13 cellular contexts compared by ENCODE assay signal in genomic region chr18:53153281-53153680, GRCh38.
DNase-seq lines count a peak whose midpoint lies in the region; ATAC-seq and TF ChIP-seq lines count a peak whose summit lies in the region.
"Had no signal": no experiment of that assay in that cellular context is flagged by ENCODE, and none has a peak within 500 bp of the region (broad histone marks: within the 10 kb centered on the region; RNA-seq: fewer than 3 reads in every experiment).

No MANE protein-coding gene starts in this region.

- no peaks in the 10 kb centered on the region for H3K4me1 ChIP-seq in effector memory CD4-positive, alpha-beta T cell (ENCODE audit: control insufficient read depth, insufficient read depth, low read length, poor library complexity, severe bottlenecking)
- H3K4me1 ChIP-seq in naive thymus-derived CD4-positive, alpha-beta T cell (ENCODE audit: control insufficient read depth in 2 of 2, insufficient read depth in 2 of 2, low read length in 2 of 2), result no peaks in the 10 kb centered on the region

- H3K4me3 ChIP-seq in epithelial cell of proximal tubule (ENCODE audit: low read depth, low read length), result no peak overlapping the region
- H3K4me3 ChIP-seq in effector memory CD4-positive, alpha-beta T cell (ENCODE audit: insufficient read depth, low read depth, low read length, poor library complexity, severe bottlenecking), result no peak overlapping the region
- H3K4me3 ChIP-seq in naive thymus-derived CD4-positive, alpha-beta T cell (ENCODE audit: low read length), result no peak overlapping the region
- H3K4me3 ChIP-seq: thoracic aorta had no signal

- no peak overlapping the region for H3K27ac Mint-ChIP-seq in naive thymus-derived CD4-positive, alpha-beta T cell
- H3K27ac Mint-ChIP-seq: CD8-positive, alpha-beta T cell; natural killer cell had no signal

- no peaks in the 10 kb centered on the region for H3K27me3 Mint-ChIP-seq in naive thymus-derived CD4-positive, alpha-beta T cell

- intact Hi-C loops in naive thymus-derived CD4-positive, alpha-beta T cell (cut with micrococcal nuclease), result no loop called here

- POLR2A ChIA-PET in GM10248 (lab: Yijun Ruan, JAX), result no interaction called here
- POLR2A ChIA-PET in naive thymus-derived CD4-positive, alpha-beta T cell (lab: Charles Lee), result no interaction called here

- no peak overlapping the region for H3K27ac ChIP-seq in 22Rv1
- H3K27ac ChIP-seq in effector memory CD4-positive, alpha-beta T cell (ENCODE audit: insufficient read depth, low read length, poor library complexity, severe bottlenecking), result no peak overlapping the region
- H3K27ac ChIP-seq in naive thymus-derived CD4-positive, alpha-beta T cell (ENCODE audit: low read depth, low read length), result no peak overlapping the region
- H3K27ac ChIP-seq: thoracic aorta had no signal

- H3K4me3 Mint-ChIP-seq in naive thymus-derived CD4-positive, alpha-beta T cell, result no peak overlapping the region
- H3K4me3 Mint-ChIP-seq: CD8-positive, alpha-beta T cell; natural killer cell had no signal

- ATAC-seq in naive thymus-derived CD4-positive, alpha-beta T cell, result no peak
- ATAC-seq: CD8-positive, alpha-beta T cell; natural killer cell had no signal

- no peaks in the 10 kb centered on the region for H3K36me3 ChIP-seq in effector memory CD4-positive, alpha-beta T cell (ENCODE audit: control insufficient read depth, insufficient read depth, low read length)
- H3K36me3 ChIP-seq in naive thymus-derived CD4-positive, alpha-beta T cell (ENCODE audit: control insufficient read depth in 2 of 3, insufficient read depth in 3 of 3, low read length in 3 of 3), result no peaks in the 10 kb centered on the region
- H3K36me3 ChIP-seq: thoracic aorta had no signal

- no peaks in the 10 kb centered on the region for H3K36me3 Mint-ChIP-seq in naive thymus-derived CD4-positive, alpha-beta T cell
- H3K36me3 Mint-ChIP-seq: CD8-positive, alpha-beta T cell; natural killer cell had no signal

- peak; percentile 79 for TF ChIP-seq CTCF in 22Rv1 (IDR thresholded peaks at IDR 0.05)
- TF ChIP-seq CTCF in GM10248 (IDR thresholded peaks at IDR 0.05; ENCODE audit: control extremely low read depth, extremely low read depth, low read depth, missing control alignments), result peak; percentile 35
- TF ChIP-seq CTCF in epithelial cell of proximal tubule (conservative IDR thresholded peaks at IDR 0.05; ENCODE audit: low read depth, low read length), result peak; percentile 43

- H3K4me1 Mint-ChIP-seq in naive thymus-derived CD4-positive, alpha-beta T cell, result no peaks in the 10 kb centered on the region
- H3K4me1 Mint-ChIP-seq: natural killer cell had no signal

- DNase-seq in GM10248 (ENCODE audit: extremely low spot score), result no peak
- DNase-seq in NCI-H69 (lab: John Stamatoyannopoulos, UW), result peak; percentile 52
- DNase-seq in epithelial cell of proximal tubule (ENCODE audit: low read depth), result no peak
- DNase-seq in inferior parietal cortex (ENCODE audit: extremely low spot score), result no peak
- no peak for DNase-seq in effector memory CD4-positive, alpha-beta T cell
- DNase-seq in naive thymus-derived CD4-positive, alpha-beta T cell, result no peak
- no peak for DNase-seq in stimulated activated CD4-positive, alpha-beta T cell treated with anti-CD3 and anti-CD28 coated beads, Interleukin-4, amount 100 ng/mL, for 1 hour
- DNase-seq: CD8-positive, alpha-beta T cell; natural killer cell; NCI-H226; T-helper 9 cell had no signal

- CTCF ChIA-PET in GM10248 (lab: Yijun Ruan, JAX), result interaction anchor here (1.5 to 2.5 kb wide), 3 partner anchors 8 to 1532 kb away, joined by 5 to 7 read pairs (median 5); no protein-coding TSS in a partner anchor
- CTCF ChIA-PET in naive thymus-derived CD4-positive, alpha-beta T cell (lab: Charles Lee), result no interaction called here

- peaks cover 0 to 7% (median 3%) of the 10 kb centered on the region in 11 donors for H3K9me3 Mint-ChIP-seq in naive thymus-derived CD4-positive, alpha-beta T cell

- no peaks in the 10 kb centered on the region for H3K9me3 ChIP-seq in effector memory CD4-positive, alpha-beta T cell (ENCODE audit: control insufficient read depth, low read length)
- H3K9me3 ChIP-seq in naive thymus-derived CD4-positive, alpha-beta T cell (ENCODE audit: control insufficient read depth in 2 of 3, low read length in 3 of 3), result no peaks in the 10 kb centered on the region
- H3K9me3 ChIP-seq: thoracic aorta had no signal

- H3K27me3 ChIP-seq in effector memory CD4-positive, alpha-beta T cell (replicated peaks; ENCODE audit: control insufficient read depth, insufficient read depth, low read length, poor library complexity, severe bottlenecking), result no peaks in the 10 kb centered on the region
- H3K27me3 ChIP-seq in naive thymus-derived CD4-positive, alpha-beta T cell (ENCODE audit: control insufficient read depth in 2 of 2, insufficient read depth in 2 of 2, low read length in 2 of 2), result no peaks in the 10 kb centered on the region
